1 cellular context compared by ENCODE assay signal in the genomic region with DNA sequence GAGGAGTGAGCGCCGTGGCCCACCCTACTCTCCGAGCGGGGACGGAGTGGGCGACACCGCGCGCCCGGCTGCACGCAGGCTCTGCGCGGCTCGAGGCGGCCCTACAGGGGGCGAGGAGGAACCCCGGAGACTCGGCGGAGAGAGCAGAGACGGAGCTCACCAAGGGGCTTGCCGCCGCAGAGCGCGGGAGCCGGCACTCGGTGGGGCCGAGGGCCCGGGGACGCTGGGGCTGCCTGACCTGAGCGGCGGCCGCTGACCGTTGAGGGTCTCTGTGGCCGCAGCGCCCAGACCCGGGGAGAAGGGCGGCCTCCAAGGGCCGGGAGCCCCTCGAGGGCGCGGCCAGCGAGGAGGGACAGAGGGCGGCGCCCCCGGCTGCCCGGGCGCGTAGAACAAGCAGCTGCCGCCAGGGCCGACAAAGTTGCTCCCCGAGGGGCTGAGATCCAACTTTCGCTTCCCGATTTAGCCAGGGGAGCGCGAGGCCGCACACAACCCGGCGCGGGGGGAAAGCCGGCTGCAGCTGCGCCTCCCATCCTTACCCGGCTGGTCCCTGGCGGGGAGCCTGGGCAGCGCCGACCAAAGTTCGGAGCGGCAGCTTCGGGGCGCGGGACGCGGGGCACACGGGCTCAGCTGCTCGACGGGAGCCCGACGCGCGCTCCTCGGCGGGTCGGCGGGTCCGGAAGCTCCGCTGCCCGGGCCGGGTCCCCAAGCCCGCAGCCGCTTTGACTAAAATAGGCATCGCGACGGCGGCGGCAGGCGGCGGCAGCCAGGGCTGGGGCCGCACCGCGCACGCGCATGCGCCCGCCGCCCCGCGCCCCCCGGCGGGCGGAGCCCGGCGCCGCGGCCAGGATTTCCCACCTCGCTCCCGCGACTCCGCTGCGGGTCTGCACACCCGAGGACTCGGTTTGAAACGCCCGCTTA.
TF ChIP-seq lines count a peak whose summit lies in the region.

No MANE protein-coding gene starts in this region.

TF ChIP-seq in HEK293, 187 proteins besides CTCF, POLR2A, EP300 and RAD21 (continued from another document and continues in another):
- TF ChIP-seq HIC1 (tag by site-specific recombination; IDR thresholded peaks at IDR 0.05), result no peak
- no peak for TF ChIP-seq ZNF707 (tag by site-specific recombination; IDR thresholded peaks at IDR 0.05)
- TF ChIP-seq GLIS2 (tag by site-specific recombination; IDR thresholded peaks at IDR 0.05), result peak; percentile 95
- TF ChIP-seq KLF9 (tag by site-specific recombination; IDR thresholded peaks at IDR 0.05; ENCODE audit: low read depth), result no peak
- TF ChIP-seq ZNF48 (tag by site-specific recombination; IDR thresholded peaks at IDR 0.05), result no peak
- no peak for TF ChIP-seq ZNF341 (tag by site-specific recombination; IDR thresholded peaks at IDR 0.05; ENCODE audit: low read depth)
- peak; percentile 88 for TF ChIP-seq ZBTB26 (tag by site-specific recombination; optimal IDR thresholded peaks at IDR 0.05)
- TF ChIP-seq BCL6B (tag by site-specific recombination; IDR thresholded peaks at IDR 0.05), result no peak
- TF ChIP-seq ZSCAN4 (tag by site-specific recombination; IDR thresholded peaks at IDR 0.05), result no peak
- 0 out of 2 replicates have a peak, but pooled peaks have one; percentile 66 for TF ChIP-seq ZBTB48 (tag by site-specific recombination; IDR thresholded peaks at IDR 0.05)
- TF ChIP-seq, protein P1, sequence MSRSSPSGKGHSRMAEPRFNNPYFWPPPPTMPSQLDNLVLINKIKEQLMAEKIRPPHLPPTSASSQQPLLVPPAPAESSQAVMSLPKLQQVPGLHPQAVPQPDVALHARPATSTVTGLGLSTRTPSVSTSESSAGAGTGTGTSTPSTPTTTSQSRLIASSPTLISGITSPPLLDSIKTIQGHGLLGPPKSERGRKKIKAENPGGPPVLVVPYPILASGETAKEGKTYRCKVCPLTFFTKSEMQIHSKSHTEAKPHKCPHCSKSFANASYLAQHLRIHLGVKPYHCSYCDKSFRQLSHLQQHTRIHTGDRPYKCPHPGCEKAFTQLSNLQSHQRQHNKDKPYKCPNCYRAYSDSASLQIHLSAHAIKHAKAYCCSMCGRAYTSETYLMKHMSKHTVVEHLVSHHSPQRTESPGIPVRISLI (tag by site-specific recombination; IDR thresholded peaks at IDR 0.05), result no peak
- no peak for TF ChIP-seq SALL2 (tag by site-specific recombination; IDR thresholded peaks at IDR 0.05; ENCODE audit: borderline replicate concordance)
- TF ChIP-seq ZBTB17 (tag by site-specific recombination; IDR thresholded peaks at IDR 0.05), result peak; percentile 88
- TF ChIP-seq BCL11B (tag by site-specific recombination; IDR thresholded peaks at IDR 0.05; ENCODE audit: low read depth), result no peak
- TF ChIP-seq ZNF416 (tag by site-specific recombination; IDR thresholded peaks at IDR 0.05), result no peak
- TF ChIP-seq ZFP3 (tag by site-specific recombination; IDR thresholded peaks at IDR 0.05; ENCODE audit: low read depth), result no peak
- no peak for TF ChIP-seq ZNF248 (tag by site-specific recombination; IDR thresholded peaks at IDR 0.05)
- no peak for TF ChIP-seq RBAK (tag by site-specific recombination; IDR thresholded peaks at IDR 0.05)
- peak; percentile 83 for TF ChIP-seq ZFHX2 (tag by site-specific recombination; conservative IDR thresholded peaks at IDR 0.05)
- no peak for TF ChIP-seq ZNF132 (tag by site-specific recombination; IDR thresholded peaks at IDR 0.05; ENCODE audit: borderline replicate concordance)
- TF ChIP-seq ZNF221 (tag by site-specific recombination; IDR thresholded peaks at IDR 0.05; ENCODE audit: borderline replicate concordance), result no peak
- TF ChIP-seq ZNF561 (tag by site-specific recombination; IDR thresholded peaks at IDR 0.05; ENCODE audit: borderline replicate concordance), result peak; percentile 20; the same call in 1 of the 2 replicates
- peak; percentile 27; the same call in 1 of the 2 replicates for TF ChIP-seq KLF10 (tag by site-specific recombination; IDR thresholded peaks at IDR 0.05)
- TF ChIP-seq, protein P2, sequence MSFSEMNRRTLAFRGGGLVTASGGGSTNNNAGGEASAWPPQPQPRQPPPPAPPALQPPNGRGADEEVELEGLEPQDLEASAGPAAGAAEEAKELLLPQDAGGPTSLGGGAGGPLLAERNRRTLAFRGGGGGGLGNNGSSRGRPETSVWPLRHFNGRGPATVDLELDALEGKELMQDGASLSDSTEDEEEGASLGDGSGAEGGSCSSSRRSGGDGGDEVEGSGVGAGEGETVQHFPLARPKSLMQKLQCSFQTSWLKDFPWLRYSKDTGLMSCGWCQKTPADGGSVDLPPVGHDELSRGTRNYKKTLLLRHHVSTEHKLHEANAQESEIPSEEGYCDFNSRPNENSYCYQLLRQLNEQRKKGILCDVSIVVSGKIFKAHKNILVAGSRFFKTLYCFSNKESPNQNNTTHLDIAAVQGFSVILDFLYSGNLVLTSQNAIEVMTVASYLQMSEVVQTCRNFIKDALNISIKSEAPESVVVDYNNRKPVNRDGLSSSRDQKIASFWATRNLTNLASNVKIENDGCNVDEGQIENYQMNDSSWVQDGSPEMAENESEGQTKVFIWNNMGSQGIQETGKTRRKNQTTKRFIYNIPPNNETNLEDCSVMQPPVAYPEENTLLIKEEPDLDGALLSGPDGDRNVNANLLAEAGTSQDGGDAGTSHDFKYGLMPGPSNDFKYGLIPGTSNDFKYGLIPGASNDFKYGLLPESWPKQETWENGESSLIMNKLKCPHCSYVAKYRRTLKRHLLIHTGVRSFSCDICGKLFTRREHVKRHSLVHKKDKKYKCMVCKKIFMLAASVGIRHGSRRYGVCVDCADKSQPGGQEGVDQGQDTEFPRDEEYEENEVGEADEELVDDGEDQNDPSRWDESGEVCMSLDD (tag by site-specific recombination; IDR thresholded peaks at IDR 0.05), result no peak; the same call in 1 of the 2 replicates
- no peak for TF ChIP-seq BCL11A (tag by site-specific recombination; IDR thresholded peaks at IDR 0.05; ENCODE audit: low read depth)
- no peak for TF ChIP-seq ZNF19 (tag by site-specific recombination; IDR thresholded peaks at IDR 0.05; ENCODE audit: low read depth)
- TF ChIP-seq ZNF354C (tag by site-specific recombination; IDR thresholded peaks at IDR 0.05; ENCODE audit: borderline replicate concordance, low read depth), result no peak
- no peak for TF ChIP-seq ZNF2 (tag by site-specific recombination; IDR thresholded peaks at IDR 0.05)
- TF ChIP-seq ZNF677 (tag by site-specific recombination; IDR thresholded peaks at IDR 0.05), result no peak
- no peak for TF ChIP-seq ZNF549 (tag by site-specific recombination; IDR thresholded peaks at IDR 0.05)
- no peak for TF ChIP-seq ZNF202 (tag by site-specific recombination; IDR thresholded peaks at IDR 0.05; ENCODE audit: borderline replicate concordance)
- no peak for TF ChIP-seq ZNF548 (tag by site-specific recombination; IDR thresholded peaks at IDR 0.05)
- no peak for TF ChIP-seq PRDM6 (tag by site-specific recombination; IDR thresholded peaks at IDR 0.05)
- 0 out of 2 replicates have a peak, but pooled peaks have one; percentile 34 for TF ChIP-seq ZEB2 (tag by site-specific recombination; IDR thresholded peaks at IDR 0.05)
- no peak for TF ChIP-seq FEZF1 (tag by site-specific recombination; IDR thresholded peaks at IDR 0.05)
- no peak for TF ChIP-seq ZNF621 (tag by site-specific recombination; IDR thresholded peaks at IDR 0.05)
- TF ChIP-seq, protein P3, sequence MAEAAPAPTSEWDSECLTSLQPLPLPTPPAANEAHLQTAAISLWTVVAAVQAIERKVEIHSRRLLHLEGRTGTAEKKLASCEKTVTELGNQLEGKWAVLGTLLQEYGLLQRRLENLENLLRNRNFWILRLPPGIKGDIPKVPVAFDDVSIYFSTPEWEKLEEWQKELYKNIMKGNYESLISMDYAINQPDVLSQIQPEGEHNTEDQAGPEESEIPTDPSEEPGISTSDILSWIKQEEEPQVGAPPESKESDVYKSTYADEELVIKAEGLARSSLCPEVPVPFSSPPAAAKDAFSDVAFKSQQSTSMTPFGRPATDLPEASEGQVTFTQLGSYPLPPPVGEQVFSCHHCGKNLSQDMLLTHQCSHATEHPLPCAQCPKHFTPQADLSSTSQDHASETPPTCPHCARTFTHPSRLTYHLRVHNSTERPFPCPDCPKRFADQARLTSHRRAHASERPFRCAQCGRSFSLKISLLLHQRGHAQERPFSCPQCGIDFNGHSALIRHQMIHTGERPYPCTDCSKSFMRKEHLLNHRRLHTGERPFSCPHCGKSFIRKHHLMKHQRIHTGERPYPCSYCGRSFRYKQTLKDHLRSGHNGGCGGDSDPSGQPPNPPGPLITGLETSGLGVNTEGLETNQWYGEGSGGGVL (tag by site-specific recombination; IDR thresholded peaks at IDR 0.05), result peak; percentile 40; the same call in 1 of the 2 replicates
- peak; percentile 7; the same call in 1 of the 2 replicates for TF ChIP-seq ZNF121 (tag by site-specific recombination; IDR thresholded peaks at IDR 0.05)
- TF ChIP-seq ZNF830 (tag by site-specific recombination; IDR thresholded peaks at IDR 0.05; ENCODE audit: low read depth), result no peak
- no peak for TF ChIP-seq ZNF350 (tag by site-specific recombination; IDR thresholded peaks at IDR 0.05)
- TF ChIP-seq SCRT1 (tag by site-specific recombination; IDR thresholded peaks at IDR 0.05; ENCODE audit: borderline replicate concordance), result no peak
- TF ChIP-seq KLF1 (tag by site-specific recombination; IDR thresholded peaks at IDR 0.05), result peak; percentile 61
- 0 out of 2 replicates have a peak, but pooled peaks have one; percentile 20 for TF ChIP-seq ZSCAN30 (tag by site-specific recombination; IDR thresholded peaks at IDR 0.05)
- peak; percentile 87; the same call in 1 of the 2 replicates for TF ChIP-seq ZNF777 (tag by site-specific recombination; IDR thresholded peaks at IDR 0.05; ENCODE audit: borderline replicate concordance)
- TF ChIP-seq ZNF114 (tag by site-specific recombination; IDR thresholded peaks at IDR 0.05), result no peak
- TF ChIP-seq ZNF701 (tag by site-specific recombination; IDR thresholded peaks at IDR 0.05), result no peak
- TF ChIP-seq ZNF747 (tag by site-specific recombination; IDR thresholded peaks at IDR 0.05), result no peak
- no peak for TF ChIP-seq ZNF157 (tag by site-specific recombination; IDR thresholded peaks at IDR 0.05)
- no peak for TF ChIP-seq HOXA7 (CRISPR knock-in tag; IDR thresholded peaks at IDR 0.05; ENCODE audit: borderline replicate concordance)
- no peak for TF ChIP-seq ZNF785 (tag by site-specific recombination; IDR thresholded peaks at IDR 0.05)
- TF ChIP-seq ZNF76 (tag by site-specific recombination; IDR thresholded peaks at IDR 0.05; ENCODE audit: borderline replicate concordance, low read depth), result no peak
